11 cellular contexts compared by ENCODE assay signal in genomic region chr6:37279366-37280134, GRCh38. TPM values are rescaled to one million over a fixed set of nuclear protein-coding genes. Genes with fewer than 3 reads are reported as not detected.
DNase-seq lines count a peak whose midpoint lies in the region; ATAC-seq and TF ChIP-seq lines count a peak whose summit lies in the region.
"Had no signal": no experiment of that assay in that cellular context is flagged by ENCODE, and none has a peak within 500 bp of the region (broad histone marks: within the 10 kb centered on the region; RNA-seq: fewer than 3 reads in every experiment).

No MANE protein-coding gene starts in this region.

- DNase-seq in GM03348 (ENCODE audit: low spot score), result peak; percentile 66
- peak; percentile 85 for DNase-seq in fibroblast of gingiva (ENCODE audit: low read depth)
- DNase-seq in pons (ENCODE audit: low spot score), result peak; percentile 37
- no peak for DNase-seq in activated CD4-positive, CD25-positive, alpha-beta regulatory T cell (lab: John Stamatoyannopoulos, UW)
- DNase-seq in OCI-LY7 (ENCODE audit: low spot score), result no peak
- DNase-seq in ecto neural progenitor cell (ENCODE audit: low spot score), result no peak
- DNase-seq: activated T-cell treated with anti-CD3 and anti-CD28 coated beads, Interleukin-2, amount 50 U/mL, for 48 hours; dorsolateral prefrontal cortex; pancreas had no signal

- H3K4me3 ChIP-seq in OCI-LY1 (ENCODE audit: low read depth, low read length, poor library complexity, severe bottlenecking), result no peak overlapping the region
- no peak overlapping the region for H3K4me3 ChIP-seq in OCI-LY7 (ENCODE audit: low read depth, low read length, poor library complexity, severe bottlenecking)
- H3K4me3 ChIP-seq: dorsolateral prefrontal cortex, pancreas had no signal

- no peaks in the 10 kb centered on the region for H3K9me2 ChIP-seq in OCI-LY1 (ENCODE audit: low read depth, low read length)
- H3K9me2 ChIP-seq in OCI-LY7 (ENCODE audit: insufficient read depth, low read length), result no peaks in the 10 kb centered on the region

- no peak overlapping the region for H3K4me2 ChIP-seq in OCI-LY1 (ENCODE audit: low read length)
- no peak overlapping the region for H3K4me2 ChIP-seq in OCI-LY7 (ENCODE audit: low read length)

- no peaks in the 10 kb centered on the region for H3F3A ChIP-seq in OCI-LY1 (ENCODE audit: insufficient read depth, low read length)

- no peaks in the 10 kb centered on the region for H4K20me1 ChIP-seq in OCI-LY1 (ENCODE audit: insufficient read depth, low read length)
- H4K20me1 ChIP-seq in OCI-LY7 (ENCODE audit: insufficient read depth, low read length), result no peaks in the 10 kb centered on the region

- no peak overlapping the region for H3K9ac ChIP-seq in OCI-LY1 (ENCODE audit: low read length)

- peak overlapping the region; percentile 4 for H3K27ac ChIP-seq in OCI-LY1 (ENCODE audit: low read depth, low read length, poor library complexity, severe bottlenecking)
- no peak overlapping the region for H3K27ac ChIP-seq in OCI-LY7 (ENCODE audit: low read depth, low read length, poor library complexity, severe bottlenecking)
- H3K27ac ChIP-seq: dorsolateral prefrontal cortex, pancreas had no signal

- no peak for ATAC-seq in HG03342 (IDR thresholded peaks at IDR 0.05; ENCODE audit: unreplicated experiment)

- TF ChIP-seq CTCF in OCI-LY1 (IDR thresholded peaks at IDR 0.05; ENCODE audit: low read length) (no peak), OCI-LY7 (conservative IDR thresholded peaks at IDR 0.05; ENCODE audit: low read length) (no peak)

- H2AFZ ChIP-seq in OCI-LY1 (ENCODE audit: low read length), result no peak overlapping the region
- H2AFZ ChIP-seq in OCI-LY7 (ENCODE audit: low read length), result no peak overlapping the region

- H3K4me1 ChIP-seq in OCI-LY1 (ENCODE audit: insufficient read depth, low read length, severe bottlenecking) (peaks cover 30% of the 10 kb centered on the region), OCI-LY7 (ENCODE audit: insufficient read depth, low read length, poor library complexity, severe bottlenecking) (no peaks in the 10 kb centered on the region)

- intact Hi-C loops in OCI-LY7 (cut with micrococcal nuclease; ENCODE audit: unreplicated experiment), result no loop called here

- no TSS peak for BruUV-seq in OCI-LY7 (replicated peaks; lab: Mats Ljungman, UMichigan)

- H3K79me2 ChIP-seq in OCI-LY1 (ENCODE audit: insufficient read depth, low read length) (no peaks in the 10 kb centered on the region), OCI-LY7 (ENCODE audit: insufficient read depth, low read depth, low read length) (no peaks in the 10 kb centered on the region)

- no peaks in the 10 kb centered on the region for H3K27me3 ChIP-seq in OCI-LY1 (ENCODE audit: insufficient read depth, low read length)
- H3K27me3 ChIP-seq: dorsolateral prefrontal cortex, pancreas had no signal

- POLR2A ChIA-PET in OCI-LY7 (lab: Charles Lee), result no interaction called here

- H3K36me3 ChIP-seq in OCI-LY1 (ENCODE audit: insufficient read depth, low read length) (peaks cover 37% of the 10 kb centered on the region; the same call in 1 of the 2 replicates), OCI-LY7 (ENCODE audit: insufficient read depth, low read length) (peaks cover 35% of the 10 kb centered on the region; the same call in 1 of the 2 replicates)

- no peaks in the 10 kb centered on the region for H3K9me3 ChIP-seq in OCI-LY1 (ENCODE audit: low read length)
- H3K9me3 ChIP-seq in OCI-LY7 (ENCODE audit: low read length), result no peaks in the 10 kb centered on the region
- H3K9me3 ChIP-seq: pancreas had no signal

- CTCF ChIA-PET in OCI-LY7 (lab: Charles Lee; ENCODE audit: unreplicated experiment), result no interaction called here

RNA-seq across cellular contexts. Expression of gene TMEM217, which starts 21.6 kb away (rescaled TPM):
- total RNA-seq in OCI-LY7 (2014; rRNA removed; shearing (Covaris generic)), result not detected in 2 replicates
- 0.34 TPM in 1 of 2 replicates, not detected in the other for total RNA-seq in OCI-LY7 (2022)

RNA-seq across cellular contexts. Expression of gene TBC1D22B, which starts 22.0 kb away (rescaled TPM):
- total RNA-seq in OCI-LY7 (2014; rRNA removed; shearing (Covaris generic)), result 8.0 and 8.7 TPM in 2 replicates
- 12.3 and 13.4 TPM in 2 replicates for total RNA-seq in OCI-LY7 (2022)

Comparison
In these comparisons a context has a peak if more than half of its experiments do, and no peak if none do; other contexts are left out.
1. DNase-seq: peak in GM03348 (single experiment), fibroblast of gingiva (single experiment) and pons (single experiment); none in activated CD4-positive, CD25-positive, alpha-beta regulatory T cell (0 of 4), OCI-LY7 (single experiment) and ecto neural progenitor cell (single experiment).